Comparison of ENCODE assay signal across 1 cellular context in genomic region chr5:116440329-116440895, GRCh38.
TF ChIP-seq lines count a peak whose summit lies in the region.

No MANE protein-coding gene starts in this region.

TF ChIP-seq in GM12878, 131 proteins besides CTCF, POLR2A, EP300 and RAD21:
- TF ChIP-seq BCL3 (IDR thresholded peaks at IDR 0.05; ENCODE audit: borderline replicate concordance, insufficient read depth, low read depth, low read length, poor library complexity, severe bottlenecking) (no peak), YBX1 (IDR thresholded peaks at IDR 0.05) (no peak), PKNOX1 (IDR thresholded peaks at IDR 0.05) (no peak), POLR2AphosphoS2 (IDR thresholded peaks at IDR 0.05; ENCODE audit: low read depth, low read length) (no peak), SMAD1 (IDR thresholded peaks at IDR 0.05; ENCODE audit: low read depth, partially characterized antibody) (no peak)
